ENCODE assay signal across 15 cellular contexts in genomic region chr1:61182049-61182448, GRCh38.
DNase-seq lines count a peak whose midpoint lies in the region; ATAC-seq and TF ChIP-seq lines count a peak whose summit lies in the region.
"Had no signal": no experiment of that assay in that cellular context is flagged by ENCODE, and none has a peak within 500 bp of the region (broad histone marks: within the 10 kb centered on the region; RNA-seq: fewer than 3 reads in every experiment).

No MANE protein-coding gene starts in this region.

- H3K9me3 ChIP-seq in AG04450 (ENCODE audit: control insufficient read depth, insufficient read depth, low read length) = no peaks in the 10 kb centered on the region
- H3K9me3 ChIP-seq in RWPE2 (ENCODE audit: severe bottlenecking) = no peaks in the 10 kb centered on the region
- H3K9me3 ChIP-seq in neuronal stem cell (replicated peaks in 1 of 2; ENCODE audit: control insufficient read depth in 2 of 2, insufficient read depth in 1 of 2, low read depth in 1 of 2, low read length in 2 of 2) = no peaks in the 10 kb centered on the region

- no peak overlapping the region for H2AFZ ChIP-seq in neuronal stem cell (ENCODE audit: low read length)

- no peak overlapping the region for H3K27ac ChIP-seq in AG04450 (ENCODE audit: low read depth, low read length)
- H3K27ac ChIP-seq in RWPE2 (ENCODE audit: poor library complexity, severe bottlenecking) = no peak overlapping the region
- no peak overlapping the region for H3K27ac ChIP-seq in neuronal stem cell (replicated peaks; ENCODE audit: low read length)

- ATAC-seq in RWPE2 (ENCODE audit: low read depth) (peak; percentile 65), GM18907 (IDR thresholded peaks at IDR 0.05; ENCODE audit: unreplicated experiment) (no peak)
- no peak for ATAC-seq in stimulated activated naive B cell treated with anti-CD40 and anti-IgM and Interleukin-4, amounts not matched to agents 10 μg/mL and 1 μg/mL and 100 μg/mL, for 72 hours (replicated peaks)
- ATAC-seq: naive thymus-derived CD8-positive, alpha-beta T cell had no signal

- no peak overlapping the region for H2BK15ac ChIP-seq in neuronal stem cell (ENCODE audit: low read length)

- H3K4me3 Mint-ChIP-seq in CD14-positive monocyte = no peak overlapping the region
- H3K4me3 Mint-ChIP-seq in stimulated activated naive B cell treated with anti-CD40 and anti-IgM and Interleukin-4, amounts not matched to agents 10 μg/mL and 1 μg/mL and 100 μg/mL, for 72 hours = no peak overlapping the region
- H3K4me3 Mint-ChIP-seq: naive thymus-derived CD8-positive, alpha-beta T cell; T-helper 1 cell treated with Interleukin-12 subunit alpha and Interleukin-12 subunit beta and Interleukin-4 antibody, amounts not matched to agents 30 μg/mL and 1 μg/mL, for 36 hours had no signal

- no peak overlapping the region for H3K4ac ChIP-seq in neuronal stem cell (ENCODE audit: low read length)

- peak; percentile 21 for DNase-seq in AG04450 (ENCODE audit: low read depth, low spot score)
- no peak for DNase-seq in RWPE2 (ENCODE audit: low spot score)
- peak; percentile 65 for DNase-seq in fibroblast of peridontal ligament (ENCODE audit: extremely low read depth)
- peak; percentile 77 for DNase-seq in myocyte (ENCODE audit: low read depth)
- no peak for DNase-seq in CD14-positive monocyte (ENCODE audit: low spot score)
- DNase-seq in neuronal stem cell (ENCODE audit: low spot score) = no peak
- no peak for DNase-seq in stimulated activated naive B cell treated with anti-CD40 and anti-IgM and Interleukin-4, amounts not matched to agents 10 μg/mL and 1 μg/mL and 100 μg/mL, for 72 hours
- DNase-seq: AML-193; MM.1S; naive thymus-derived CD8-positive, alpha-beta T cell; NCI-H526 treated with DMSO at 0.1 percent for 48 hours; stimulated activated CD4-positive, alpha-beta T cell treated with anti-CD3 and anti-CD28 coated beads, Interleukin-4, amount 100 ng/mL, for 24 hours; trophoblast cell had no signal

- H3K4me1 ChIP-seq in RWPE2 (ENCODE audit: insufficient read depth, poor library complexity, severe bottlenecking) = peaks cover 26% of the 10 kb centered on the region
- no peaks in the 10 kb centered on the region for H3K4me1 ChIP-seq in neuronal stem cell (ENCODE audit: control insufficient read depth in 2 of 2, insufficient read depth in 1 of 2, low read depth in 1 of 2, low read length in 2 of 2)

- no peak overlapping the region for H2BK120ac ChIP-seq in neuronal stem cell (ENCODE audit: low read depth, low read length)

- no peak overlapping the region for H3K14ac ChIP-seq in neuronal stem cell (ENCODE audit: low read length)

- peaks cover 0 to 6% (median 0%) of the 10 kb centered on the region in 3 donors for H3K27me3 Mint-ChIP-seq in CD14-positive monocyte (ENCODE audit: low read depth in 3 of 3)
- H3K27me3 Mint-ChIP-seq in stimulated activated naive B cell treated with anti-CD40 and anti-IgM and Interleukin-4, amounts not matched to agents 10 μg/mL and 1 μg/mL and 100 μg/mL, for 72 hours = peaks cover 0 to under 1% of the 10 kb centered on the region in 2 donors

- H3K36me3 Mint-ChIP-seq in CD14-positive monocyte = peaks cover 0 to 2% of the 10 kb centered on the region in 2 donors
- no peaks in the 10 kb centered on the region for H3K36me3 Mint-ChIP-seq in stimulated activated naive B cell treated with anti-CD40 and anti-IgM and Interleukin-4, amounts not matched to agents 10 μg/mL and 1 μg/mL and 100 μg/mL, for 72 hours
- H3K36me3 Mint-ChIP-seq: naive thymus-derived CD8-positive, alpha-beta T cell had no signal

- intact Hi-C loops in CD14-positive monocyte (cut with micrococcal nuclease) = no loop called here

- H3K9ac ChIP-seq in neuronal stem cell (ENCODE audit: low read depth, low read length, poor library complexity) = no peak overlapping the region

- H4K8ac ChIP-seq in neuronal stem cell (ENCODE audit: low read depth, low read length) = no peak overlapping the region

- TF ChIP-seq CTCF in AG04450 (IDR thresholded peaks at IDR 0.05; ENCODE audit: low read depth, low read length) = no peak
- no peak for TF ChIP-seq CTCF in RWPE2 (IDR thresholded peaks at IDR 0.05; ENCODE audit: poor library complexity, severe bottlenecking)
- TF ChIP-seq CTCF in CD14-positive monocyte (IDR thresholded peaks at IDR 0.05) = no peak

- no CpG with 5 or more reads among the region's 2 CpGs for WGBS in neuronal stem cell (ENCODE audit: extremely low coverage in 2 of 2, insufficient read length in 2 of 2, insufficient replicate concordance in 1 of 2), 2 donors

- POLR2A ChIA-PET in AG04450 (lab: Yijun Ruan, JAX) = no interaction called here

- CTCF ChIA-PET in AG04450 (lab: Charles Lee) = interaction anchor here (1.3 kb wide), 1 partner anchor 132 kb away, joined by 5 read pairs; no protein-coding TSS in a partner anchor

- H2AK5ac ChIP-seq in neuronal stem cell (ENCODE audit: low read depth, low read length) = no peak overlapping the region

- no peak overlapping the region for H4K91ac ChIP-seq in neuronal stem cell (ENCODE audit: low read depth, low read length, poor library complexity)

- H3K23ac ChIP-seq in neuronal stem cell (ENCODE audit: low read depth, low read length, poor library complexity) = no peak overlapping the region

- H3K4me2 ChIP-seq in neuronal stem cell (ENCODE audit: insufficient read depth, low read length, poor library complexity, severe bottlenecking) = no peak overlapping the region

- no peaks in the 10 kb centered on the region for H3K27me3 ChIP-seq in AG04450 (ENCODE audit: control insufficient read depth, insufficient read depth, low read length)
- H3K27me3 ChIP-seq in RWPE2 (ENCODE audit: insufficient read depth, poor library complexity, severe bottlenecking) = no peaks in the 10 kb centered on the region
- no peaks in the 10 kb centered on the region for H3K27me3 ChIP-seq in neuronal stem cell (ENCODE audit: control insufficient read depth in 3 of 3, insufficient read depth in 3 of 3, low read depth in 1 of 3, low read length in 3 of 3)

- H2BK12ac ChIP-seq in neuronal stem cell (ENCODE audit: low read length) = no peak overlapping the region

- H3K79me1 ChIP-seq in neuronal stem cell (ENCODE audit: low read depth, low read length) = no peaks in the 10 kb centered on the region

- no peak overlapping the region for H3K27ac Mint-ChIP-seq in CD14-positive monocyte
- no peak overlapping the region for H3K27ac Mint-ChIP-seq in stimulated activated naive B cell treated with anti-CD40 and anti-IgM and Interleukin-4, amounts not matched to agents 10 μg/mL and 1 μg/mL and 100 μg/mL, for 72 hours
- H3K27ac Mint-ChIP-seq: naive thymus-derived CD8-positive, alpha-beta T cell; T-helper 1 cell treated with Interleukin-12 subunit alpha and Interleukin-12 subunit beta and Interleukin-4 antibody, amounts not matched to agents 30 μg/mL and 1 μg/mL, for 36 hours had no signal

- H3K36me3 ChIP-seq in RWPE2 (ENCODE audit: low read depth) (no peaks in the 10 kb centered on the region), neuronal stem cell (replicated peaks in 1 of 2; ENCODE audit: control insufficient read depth in 2 of 2, insufficient read depth in 2 of 2, low read length in 2 of 2) (no peaks in the 10 kb centered on the region)

- no peak overlapping the region for H3K4me3 ChIP-seq in AG04450 (ENCODE audit: low read depth, low read length)
- H3K4me3 ChIP-seq in RWPE2 (ENCODE audit: severe bottlenecking) = no peak overlapping the region
- no peak overlapping the region for H3K4me3 ChIP-seq in neuronal stem cell (ENCODE audit: low read length in 2 of 2)

- H3K18ac ChIP-seq in neuronal stem cell (ENCODE audit: low read length) = no peak overlapping the region

- peaks cover 4% of the 10 kb centered on the region for H3K4me1 Mint-ChIP-seq in CD14-positive monocyte
- peaks cover 5 to 6% of the 10 kb centered on the region in 2 donors for H3K4me1 Mint-ChIP-seq in stimulated activated naive B cell treated with anti-CD40 and anti-IgM and Interleukin-4, amounts not matched to agents 10 μg/mL and 1 μg/mL and 100 μg/mL, for 72 hours

- no peak overlapping the region for H2BK5ac ChIP-seq in neuronal stem cell (ENCODE audit: low read length)

- H3K9me3 Mint-ChIP-seq in CD14-positive monocyte = peaks cover 0 to 2% (median 0%) of the 10 kb centered on the region in 7 donors
- H3K9me3 Mint-ChIP-seq in stimulated activated naive B cell treated with anti-CD40 and anti-IgM and Interleukin-4, amounts not matched to agents 10 μg/mL and 1 μg/mL and 100 μg/mL, for 72 hours = no peaks in the 10 kb centered on the region
- H3K9me3 Mint-ChIP-seq: naive thymus-derived CD8-positive, alpha-beta T cell; T-helper 1 cell treated with Interleukin-12 subunit alpha and Interleukin-12 subunit beta and Interleukin-4 antibody, amounts not matched to agents 30 μg/mL and 1 μg/mL, for 36 hours had no signal

Comparison
In these comparisons a context has a peak if more than half of its experiments do, and no peak if none do; other contexts are left out.
1. DNase-seq: peak in AG04450 (single experiment), fibroblast of peridontal ligament (single experiment) and myocyte (single experiment); none in RWPE2 (single experiment), CD14-positive monocyte (single experiment), neuronal stem cell (single experiment) and stimulated activated naive B cell treated with anti-CD40 and anti-IgM and Interleukin-4, amounts not matched to agents 10 μg/mL and 1 μg/mL and 100 μg/mL, for 72 hours (single experiment).